In the genomic region with DNA sequence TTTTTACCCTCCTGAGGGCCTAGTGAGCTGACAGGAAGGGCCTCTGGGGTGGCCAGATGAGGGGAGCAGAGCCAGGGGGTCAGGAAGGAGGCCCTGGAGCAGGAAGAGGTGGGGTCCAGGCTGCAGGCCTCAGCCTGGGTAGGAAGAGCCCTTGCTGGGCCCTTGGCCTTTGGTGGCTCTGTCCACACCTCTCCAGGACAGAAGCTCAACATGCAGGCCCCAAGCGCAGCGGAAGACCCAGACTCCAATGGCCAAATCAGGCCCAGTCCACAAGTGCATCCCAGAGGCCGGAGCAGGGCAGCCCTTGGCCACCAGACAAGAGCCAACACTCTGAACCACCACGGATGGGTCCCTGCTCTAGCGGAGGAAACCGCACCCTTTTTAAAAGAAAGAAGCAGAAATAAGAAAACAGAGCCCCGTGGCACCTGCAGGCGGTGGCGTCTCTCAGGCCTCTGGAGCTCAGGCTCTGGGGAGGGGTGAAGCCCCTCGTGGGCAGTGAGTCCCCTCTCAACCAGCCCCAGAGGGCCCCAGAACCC, we compare ENCODE assay signal across 1 cellular context.
TF ChIP-seq lines count a peak whose summit lies in the region.

No MANE protein-coding gene starts in this region.

TF ChIP-seq in HepG2, 621 proteins besides CTCF, POLR2A, EP300 and RAD21 (continued from another document):
- TF ChIP-seq, protein P1, sequence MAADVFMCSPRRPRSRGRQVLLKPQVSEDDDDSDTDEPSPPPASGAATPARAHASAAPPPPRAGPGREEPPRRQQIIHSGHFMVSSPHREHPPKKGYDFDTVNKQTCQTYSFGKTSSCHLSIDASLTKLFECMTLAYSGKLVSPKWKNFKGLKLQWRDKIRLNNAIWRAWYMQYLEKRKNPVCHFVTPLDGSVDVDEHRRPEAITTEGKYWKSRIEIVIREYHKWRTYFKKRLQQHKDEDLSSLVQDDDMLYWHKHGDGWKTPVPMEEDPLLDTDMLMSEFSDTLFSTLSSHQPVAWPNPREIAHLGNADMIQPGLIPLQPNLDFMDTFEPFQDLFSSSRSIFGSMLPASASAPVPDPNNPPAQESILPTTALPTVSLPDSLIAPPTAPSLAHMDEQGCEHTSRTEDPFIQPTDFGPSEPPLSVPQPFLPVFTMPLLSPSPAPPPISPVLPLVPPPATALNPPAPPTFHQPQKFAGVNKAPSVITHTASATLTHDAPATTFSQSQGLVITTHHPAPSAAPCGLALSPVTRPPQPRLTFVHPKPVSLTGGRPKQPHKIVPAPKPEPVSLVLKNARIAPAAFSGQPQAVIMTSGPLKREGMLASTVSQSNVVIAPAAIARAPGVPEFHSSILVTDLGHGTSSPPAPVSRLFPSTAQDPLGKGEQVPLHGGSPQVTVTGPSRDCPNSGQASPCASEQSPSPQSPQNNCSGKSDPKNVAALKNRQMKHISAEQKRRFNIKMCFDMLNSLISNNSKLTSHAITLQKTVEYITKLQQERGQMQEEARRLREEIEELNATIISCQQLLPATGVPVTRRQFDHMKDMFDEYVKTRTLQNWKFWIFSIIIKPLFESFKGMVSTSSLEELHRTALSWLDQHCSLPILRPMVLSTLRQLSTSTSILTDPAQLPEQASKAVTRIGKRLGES (CRISPR knock-in tag; IDR thresholded peaks at IDR 0.05; ENCODE audit: borderline replicate concordance) = no peak
- no peak for TF ChIP-seq CBX5 (CRISPR knock-in tag; IDR thresholded peaks at IDR 0.05; ENCODE audit: borderline replicate concordance)
- TF ChIP-seq NONO (IDR thresholded peaks at IDR 0.05) = no peak
- no peak for TF ChIP-seq NONO (CRISPR knock-in tag; conservative IDR thresholded peaks at IDR 0.05)
- TF ChIP-seq SRY (CRISPR knock-in tag; IDR thresholded peaks at IDR 0.05) = 0 out of 2 replicates have a peak, but pooled peaks have one; percentile 40
- TF ChIP-seq FLYWCH1 (CRISPR knock-in tag; IDR thresholded peaks at IDR 0.05) = no peak
- TF ChIP-seq DPF2 (CRISPR knock-in tag; IDR thresholded peaks at IDR 0.05; ENCODE audit: borderline replicate concordance, low read depth) = no peak
- TF ChIP-seq, protein P2, sequence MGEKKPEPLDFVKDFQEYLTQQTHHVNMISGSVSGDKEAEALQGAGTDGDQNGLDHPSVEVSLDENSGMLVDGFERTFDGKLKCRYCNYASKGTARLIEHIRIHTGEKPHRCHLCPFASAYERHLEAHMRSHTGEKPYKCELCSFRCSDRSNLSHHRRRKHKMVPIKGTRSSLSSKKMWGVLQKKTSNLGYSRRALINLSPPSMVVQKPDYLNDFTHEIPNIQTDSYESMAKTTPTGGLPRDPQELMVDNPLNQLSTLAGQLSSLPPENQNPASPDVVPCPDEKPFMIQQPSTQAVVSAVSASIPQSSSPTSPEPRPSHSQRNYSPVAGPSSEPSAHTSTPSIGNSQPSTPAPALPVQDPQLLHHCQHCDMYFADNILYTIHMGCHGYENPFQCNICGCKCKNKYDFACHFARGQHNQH (CRISPR knock-in tag; IDR thresholded peaks at IDR 0.05) = no peak
- TF ChIP-seq IKZF4 (CRISPR knock-in tag; IDR thresholded peaks at IDR 0.05; ENCODE audit: borderline replicate concordance, low read depth, not compliant biosample characterization) = no peak
- no peak for TF ChIP-seq ONECUT2 (CRISPR knock-in tag; IDR thresholded peaks at IDR 0.05)
- TF ChIP-seq, protein P3, sequence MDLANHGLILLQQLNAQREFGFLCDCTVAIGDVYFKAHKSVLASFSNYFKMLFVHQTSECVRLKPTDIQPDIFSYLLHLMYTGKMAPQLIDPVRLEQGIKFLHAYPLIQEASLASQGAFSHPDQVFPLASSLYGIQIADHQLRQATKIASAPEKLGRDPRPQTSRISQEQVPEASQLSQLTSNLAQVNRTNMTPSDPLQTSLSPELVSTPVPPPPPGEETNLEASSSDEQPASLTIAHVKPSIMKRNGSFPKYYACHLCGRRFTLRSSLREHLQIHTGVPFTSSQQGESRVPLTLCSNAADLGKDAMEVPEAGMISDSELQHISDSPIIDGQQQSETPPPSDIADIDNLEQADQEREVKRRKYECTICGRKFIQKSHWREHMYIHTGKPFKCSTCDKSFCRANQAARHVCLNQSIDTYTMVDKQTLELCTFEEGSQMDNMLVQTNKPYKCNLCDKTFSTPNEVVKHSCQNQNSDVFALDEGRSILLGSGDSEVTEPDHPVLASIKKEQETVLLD (CRISPR knock-in tag; IDR thresholded peaks at IDR 0.05; ENCODE audit: low read depth) = no peak
- TF ChIP-seq, protein P4, sequence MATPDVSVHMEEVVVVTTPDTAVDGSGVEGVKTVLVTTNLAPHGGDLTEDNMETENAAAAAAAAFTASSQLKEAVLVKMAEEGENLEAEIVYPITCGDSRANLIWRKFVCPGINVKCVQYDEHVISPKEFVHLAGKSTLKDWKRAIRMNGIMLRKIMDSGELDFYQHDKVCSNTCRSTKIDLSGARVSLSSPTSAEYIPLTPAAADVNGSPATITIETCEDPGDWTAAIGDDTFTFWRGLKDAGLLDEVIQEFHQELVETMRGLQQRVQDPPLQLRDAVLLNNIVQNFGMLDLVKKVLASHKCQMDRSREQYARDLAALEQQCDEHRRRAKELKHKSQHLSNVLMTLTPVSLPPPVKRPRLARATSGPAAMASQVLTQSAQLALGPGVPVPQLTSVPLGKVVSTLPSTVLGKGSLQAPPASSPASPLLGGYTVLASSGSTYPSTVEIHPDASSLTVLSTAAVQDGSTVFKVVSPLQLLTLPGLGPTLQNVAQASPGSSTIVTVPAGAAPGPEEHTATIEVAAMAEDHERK (CRISPR knock-in tag; IDR thresholded peaks at IDR 0.05; ENCODE audit: low read depth) = no peak
- no peak for TF ChIP-seq ZNF772 (CRISPR knock-in tag; IDR thresholded peaks at IDR 0.05)
- no peak for TF ChIP-seq NFE2L2 (IDR thresholded peaks at IDR 0.05; ENCODE audit: low read length)
- no peak for TF ChIP-seq ZNF510 (CRISPR knock-in tag; IDR thresholded peaks at IDR 0.05; ENCODE audit: low read depth)
- TF ChIP-seq, protein P5, sequence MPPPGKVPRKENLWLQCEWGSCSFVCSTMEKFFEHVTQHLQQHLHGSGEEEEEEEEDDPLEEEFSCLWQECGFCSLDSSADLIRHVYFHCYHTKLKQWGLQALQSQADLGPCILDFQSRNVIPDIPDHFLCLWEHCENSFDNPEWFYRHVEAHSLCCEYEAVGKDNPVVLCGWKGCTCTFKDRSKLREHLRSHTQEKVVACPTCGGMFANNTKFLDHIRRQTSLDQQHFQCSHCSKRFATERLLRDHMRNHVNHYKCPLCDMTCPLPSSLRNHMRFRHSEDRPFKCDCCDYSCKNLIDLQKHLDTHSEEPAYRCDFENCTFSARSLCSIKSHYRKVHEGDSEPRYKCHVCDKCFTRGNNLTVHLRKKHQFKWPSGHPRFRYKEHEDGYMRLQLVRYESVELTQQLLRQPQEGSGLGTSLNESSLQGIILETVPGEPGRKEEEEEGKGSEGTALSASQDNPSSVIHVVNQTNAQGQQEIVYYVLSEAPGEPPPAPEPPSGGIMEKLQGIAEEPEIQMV (CRISPR knock-in tag; IDR thresholded peaks at IDR 0.05; ENCODE audit: low read depth) = no peak
- 0 out of 2 replicates have a peak, but pooled peaks have one; percentile 8 for TF ChIP-seq EED (CRISPR knock-in tag; IDR thresholded peaks at IDR 0.05)
- no peak for TF ChIP-seq MAFF (IDR thresholded peaks at IDR 0.05; ENCODE audit: low read depth, low read length)
- TF ChIP-seq, protein P6, sequence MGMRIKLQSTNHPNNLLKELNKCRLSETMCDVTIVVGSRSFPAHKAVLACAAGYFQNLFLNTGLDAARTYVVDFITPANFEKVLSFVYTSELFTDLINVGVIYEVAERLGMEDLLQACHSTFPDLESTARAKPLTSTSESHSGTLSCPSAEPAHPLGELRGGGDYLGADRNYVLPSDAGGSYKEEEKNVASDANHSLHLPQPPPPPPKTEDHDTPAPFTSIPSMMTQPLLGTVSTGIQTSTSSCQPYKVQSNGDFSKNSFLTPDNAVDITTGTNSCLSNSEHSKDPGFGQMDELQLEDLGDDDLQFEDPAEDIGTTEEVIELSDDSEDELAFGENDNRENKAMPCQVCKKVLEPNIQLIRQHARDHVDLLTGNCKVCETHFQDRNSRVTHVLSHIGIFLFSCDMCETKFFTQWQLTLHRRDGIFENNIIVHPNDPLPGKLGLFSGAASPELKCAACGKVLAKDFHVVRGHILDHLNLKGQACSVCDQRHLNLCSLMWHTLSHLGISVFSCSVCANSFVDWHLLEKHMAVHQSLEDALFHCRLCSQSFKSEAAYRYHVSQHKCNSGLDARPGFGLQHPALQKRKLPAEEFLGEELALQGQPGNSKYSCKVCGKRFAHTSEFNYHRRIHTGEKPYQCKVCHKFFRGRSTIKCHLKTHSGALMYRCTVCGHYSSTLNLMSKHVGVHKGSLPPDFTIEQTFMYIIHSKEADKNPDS (CRISPR knock-in tag; IDR thresholded peaks at IDR 0.05) = no peak
- no peak for TF ChIP-seq PHF20 (CRISPR knock-in tag; IDR thresholded peaks at IDR 0.05)
- no peak for TF ChIP-seq ATRX (CRISPR knock-in tag; IDR thresholded peaks at IDR 0.05; ENCODE audit: borderline replicate concordance)
- no peak for TF ChIP-seq SNAI1 (CRISPR knock-in tag; IDR thresholded peaks at IDR 0.05; ENCODE audit: borderline replicate concordance)
- TF ChIP-seq, protein P7, sequence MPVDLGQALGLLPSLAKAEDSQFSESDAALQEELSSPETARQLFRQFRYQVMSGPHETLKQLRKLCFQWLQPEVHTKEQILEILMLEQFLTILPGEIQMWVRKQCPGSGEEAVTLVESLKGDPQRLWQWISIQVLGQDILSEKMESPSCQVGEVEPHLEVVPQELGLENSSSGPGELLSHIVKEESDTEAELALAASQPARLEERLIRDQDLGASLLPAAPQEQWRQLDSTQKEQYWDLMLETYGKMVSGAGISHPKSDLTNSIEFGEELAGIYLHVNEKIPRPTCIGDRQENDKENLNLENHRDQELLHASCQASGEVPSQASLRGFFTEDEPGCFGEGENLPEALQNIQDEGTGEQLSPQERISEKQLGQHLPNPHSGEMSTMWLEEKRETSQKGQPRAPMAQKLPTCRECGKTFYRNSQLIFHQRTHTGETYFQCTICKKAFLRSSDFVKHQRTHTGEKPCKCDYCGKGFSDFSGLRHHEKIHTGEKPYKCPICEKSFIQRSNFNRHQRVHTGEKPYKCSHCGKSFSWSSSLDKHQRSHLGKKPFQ (CRISPR knock-in tag; IDR thresholded peaks at IDR 0.05; ENCODE audit: insufficient replicate concordance) = peak; percentile 18
